11 cellular contexts compared by ENCODE assay signal in the genomic region with DNA sequence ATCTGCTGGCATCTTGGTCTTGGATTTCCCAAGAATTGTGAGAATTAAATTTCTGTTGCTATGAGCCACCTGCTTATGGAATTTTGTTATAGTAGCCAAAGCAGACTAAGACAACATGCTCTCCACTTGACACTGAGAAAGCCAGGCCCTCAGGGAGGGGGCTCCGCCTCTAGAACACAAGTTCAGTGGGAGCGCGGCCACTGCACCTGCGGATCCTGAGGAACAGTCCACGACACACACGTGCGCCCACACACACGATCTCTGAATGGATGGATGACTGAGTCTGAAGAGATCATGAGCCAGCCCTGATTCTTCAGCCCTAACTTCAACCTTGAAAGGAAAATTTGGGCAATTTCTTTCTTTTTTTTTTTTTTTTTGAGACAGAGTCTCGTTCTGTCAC.
"Had no signal": no experiment of that assay in that cellular context is flagged by ENCODE, and none has a peak within 500 bp of the region (broad histone marks: within the 10 kb centered on the region; RNA-seq: fewer than 3 reads in every experiment).

No MANE protein-coding gene starts in this region.

- H3K4me3 ChIP-seq: esophagus squamous epithelium, pancreas, skin epidermis, upper lobe of left lung had no signal

- H3K4me2 ChIP-seq: SK-N-SH had no signal

- H3K9me3 ChIP-seq: esophagus squamous epithelium, pancreas, SK-N-SH, upper lobe of left lung had no signal

- H3K9ac ChIP-seq: SK-N-SH had no signal

- DNase-seq: amygdala; brain microvascular endothelial cell; esophagus squamous epithelium; foreskin fibroblast; head of caudate nucleus; SK-N-SH; stimulated activated naive B cell treated with anti-CD40 and anti-IgM and Interleukin-4, amounts not matched to agents 10 μg/mL and 1 μg/mL and 100 μg/mL, for 72 hours; T-helper 1 cell; upper lobe of left lung had no signal

- H3K27me3 ChIP-seq: brain microvascular endothelial cell, esophagus squamous epithelium, pancreas, upper lobe of left lung had no signal

- H3K27ac ChIP-seq: skin epidermis had no signal
